39 cellular contexts compared by ENCODE assay signal in genomic region chr7:26224359-26224758, GRCh38.
"Had no signal": no experiment of that assay in that cellular context is flagged by ENCODE, and none has a peak within 500 bp of the region (broad histone marks: within the 10 kb centered on the region; RNA-seq: fewer than 3 reads in every experiment).

No MANE protein-coding gene starts in this region.

- H3K36me3 Mint-ChIP-seq: activated CD8-positive, alpha-beta memory T cell treated with anti-CD3 and anti-CD28 coated beads, Interleukin-2, amount 10 ng/mL, durations not matched to agents 7 days and 5 days; activated naive CD4-positive, alpha-beta T cell treated with anti-CD3 and anti-CD28 coated beads, Interleukin-2, amount 10 ng/mL, durations not matched to agents 7 days and 5 days; activated naive CD4-positive, alpha-beta T cell treated with anti-CD3 and anti-CD28 coated beads, Interleukin-2, amount 50 U/mL, for 24 hours; activated naive CD8-positive, alpha-beta T cell; activated naive CD8-positive, alpha-beta T cell treated with anti-CD3 and anti-CD28 coated beads, Interleukin-2, amount 10 ng/mL, durations not matched to agents 7 days and 5 days had no signal

- H3K4me3 Mint-ChIP-seq: activated CD4-positive, alpha-beta memory T cell treated with anti-CD3 and anti-CD28 coated beads, Interleukin-2, amount 10 ng/mL, durations not matched to agents 7 days and 5 days; activated CD4-positive, alpha-beta T cell treated with anti-CD3 and anti-CD28 coated beads for 36 hours; activated CD4-positive, alpha-beta T cell treated with anti-CD3 and anti-CD28 coated beads, Interleukin-2, amount 10 ng/mL, durations not matched to agents 7 days and 5 days; activated CD8-positive, alpha-beta memory T cell treated with anti-CD3 and anti-CD28 coated beads, Interleukin-2, amount 10 ng/mL, durations not matched to agents 7 days and 5 days; activated CD8-positive, alpha-beta T cell treated with anti-CD3 and anti-CD28 coated beads, Interleukin-2, amount 10 ng/mL, durations not matched to agents 7 days and 5 days; activated naive CD4-positive, alpha-beta T cell treated with anti-CD3 and anti-CD28 coated beads, Interleukin-2, amount 10 ng/mL, durations not matched to agents 7 days and 5 days; activated naive CD4-positive, alpha-beta T cell treated with anti-CD3 and anti-CD28 coated beads, Interleukin-2, amount 50 U/mL, for 24 hours; activated naive CD8-positive, alpha-beta T cell; activated naive CD8-positive, alpha-beta T cell treated with anti-CD3 and anti-CD28 coated beads, Interleukin-2, amount 10 ng/mL, durations not matched to agents 7 days and 5 days; activated naive CD8-positive, alpha-beta T cell treated with anti-CD3 and anti-CD28 coated beads, Interleukin-2, amount 50 U/mL, for 24 hours; activated T-cell treated with anti-CD3 and anti-CD28 coated beads, Interleukin-2, amount 50 U/mL, for 24 hours; central memory CD8-positive, alpha-beta T cell; T-helper 1 cell treated with Interleukin-12 subunit alpha and Interleukin-12 subunit beta and Interleukin-4 antibody, amounts not matched to agents 30 μg/mL and 1 μg/mL, for 36 hours; T-helper 2 cell treated with Interferon-gamma antibody and Interleukin-4, amounts not matched to agents 5 μg/mL and 100 μg/mL, for 36 hours had no signal

- H3K4me3 ChIP-seq: body of pancreas, cardiac muscle cell had no signal

- ATAC-seq: activated CD4-positive, alpha-beta T cell treated with anti-CD3 and anti-CD28 coated beads for 36 hours; activated CD4-positive, CD25-positive, alpha-beta regulatory T cell treated with anti-CD3 and anti-CD28 coated beads, Interleukin-2, amount 50 U/mL, for 24 hours; activated CD8-positive, alpha-beta memory T cell treated with anti-CD3 and anti-CD28 coated beads, Interleukin-2, amount 10 ng/mL, durations not matched to agents 7 days and 5 days; activated CD8-positive, alpha-beta T cell treated with anti-CD3 and anti-CD28 coated beads, Interleukin-2, amount 10 ng/mL, durations not matched to agents 7 days and 5 days; activated naive CD8-positive, alpha-beta T cell treated with anti-CD3 and anti-CD28 coated beads, Interleukin-2, amount 50 U/mL, for 24 hours; body of pancreas had no signal

- H3K9me3 Mint-ChIP-seq: activated CD4-positive, alpha-beta memory T cell treated with anti-CD3 and anti-CD28 coated beads, Interleukin-2, amount 10 ng/mL, durations not matched to agents 7 days and 5 days; activated CD4-positive, alpha-beta T cell treated with anti-CD3 and anti-CD28 coated beads, Interleukin-2, amount 10 ng/mL, durations not matched to agents 7 days and 5 days; activated naive CD4-positive, alpha-beta T cell treated with anti-CD3 and anti-CD28 coated beads, Interleukin-2, amount 10 ng/mL, durations not matched to agents 7 days and 5 days; activated naive CD4-positive, alpha-beta T cell treated with anti-CD3 and anti-CD28 coated beads, Interleukin-2, amount 50 U/mL, for 24 hours; activated naive CD8-positive, alpha-beta T cell treated with anti-CD3 and anti-CD28 coated beads, Interleukin-2, amount 10 ng/mL, durations not matched to agents 7 days and 5 days; activated naive CD8-positive, alpha-beta T cell treated with anti-CD3 and anti-CD28 coated beads, Interleukin-2, amount 50 U/mL, for 24 hours; activated T-cell treated with anti-CD3 and anti-CD28 coated beads, Interleukin-2, amount 50 U/mL, for 24 hours; activated T-helper 2 cell treated with anti-CD3 and anti-CD28 coated beads, Interferon-gamma antibody, Interleukin-2, Interleukin-4, amounts not matched to agents 10 μg/mL and 5 μg/mL and 100 μg/mL, durations not matched to agents 14 hours and 24 hours and 36 hours; central memory CD8-positive, alpha-beta T cell; T-helper 1 cell treated with Interleukin-12 subunit alpha and Interleukin-12 subunit beta and Interleukin-4 antibody, amounts not matched to agents 30 μg/mL and 1 μg/mL, for 36 hours; T-helper 2 cell treated with Interferon-gamma antibody and Interleukin-4, amounts not matched to agents 5 μg/mL and 100 μg/mL, for 36 hours had no signal

- H3K27me3 ChIP-seq: body of pancreas, cardiac muscle cell had no signal

- H3K4me1 ChIP-seq: body of pancreas had no signal

- H3K4me1 Mint-ChIP-seq: activated CD4-positive, alpha-beta memory T cell treated with anti-CD3 and anti-CD28 coated beads, Interleukin-2, amount 10 ng/mL, durations not matched to agents 7 days and 5 days; activated CD4-positive, alpha-beta T cell treated with anti-CD3 and anti-CD28 coated beads for 36 hours; activated CD4-positive, alpha-beta T cell treated with anti-CD3 and anti-CD28 coated beads, Interleukin-2, amount 10 ng/mL, durations not matched to agents 7 days and 5 days; activated CD8-positive, alpha-beta memory T cell treated with anti-CD3 and anti-CD28 coated beads, Interleukin-2, amount 10 ng/mL, durations not matched to agents 7 days and 5 days; activated naive CD4-positive, alpha-beta T cell treated with anti-CD3 and anti-CD28 coated beads, Interleukin-2, amount 10 ng/mL, durations not matched to agents 7 days and 5 days; activated naive CD4-positive, alpha-beta T cell treated with anti-CD3 and anti-CD28 coated beads, Interleukin-2, amount 50 U/mL, for 24 hours; activated naive CD8-positive, alpha-beta T cell treated with anti-CD3 and anti-CD28 coated beads, Interleukin-2, amount 10 ng/mL, durations not matched to agents 7 days and 5 days; activated naive CD8-positive, alpha-beta T cell treated with anti-CD3 and anti-CD28 coated beads, Interleukin-2, amount 50 U/mL, for 24 hours; central memory CD8-positive, alpha-beta T cell had no signal

- H3K9me3 ChIP-seq: body of pancreas had no signal

- DNase-seq: activated CD4-positive, alpha-beta memory T cell treated with anti-CD3 and anti-CD28 coated beads, Interleukin-2, amount 10 ng/mL, durations not matched to agents 7 days and 5 days; activated CD4-positive, alpha-beta T cell treated with anti-CD3 and anti-CD28 coated beads for 1 hour; activated CD4-positive, alpha-beta T cell treated with anti-CD3 and anti-CD28 coated beads for 36 hours; activated CD4-positive, alpha-beta T cell treated with anti-CD3 and anti-CD28 coated beads for 48 hours; activated CD4-positive, alpha-beta T cell treated with anti-CD3 and anti-CD28 coated beads, Interleukin-2, amount 10 ng/mL, durations not matched to agents 7 days and 5 days; activated CD4-positive, alpha-beta T cell treated with anti-CD3 and anti-CD28 coated beads, Interleukin-2, amount 50 U/mL, for 48 hours; activated CD4-positive, CD25-positive, alpha-beta regulatory T cell; activated CD8-positive, alpha-beta memory T cell treated with anti-CD3 and anti-CD28 coated beads for 24 hours; activated CD8-positive, alpha-beta memory T cell treated with anti-CD3 and anti-CD28 coated beads, Interleukin-2, amount 10 ng/mL, durations not matched to agents 7 days and 5 days; activated CD8-positive, alpha-beta memory T cell treated with anti-CD3 and anti-CD28 coated beads, Interleukin-2, amount 50 U/mL, for 48 hours; activated CD8-positive, alpha-beta T cell treated with anti-CD3 and anti-CD28 coated beads, Interleukin-2, amount 10 ng/mL, durations not matched to agents 7 days and 5 days; activated effector memory CD4-positive, alpha-beta T cell treated with Interleukin-2 at 50 U/mL for 16 hours; activated gamma-delta T cell; activated naive CD4-positive, alpha-beta T cell treated with anti-CD3 and anti-CD28 coated beads, Interleukin-2, amount 10 ng/mL, durations not matched to agents 7 days and 5 days; activated naive CD4-positive, alpha-beta T cell treated with Interleukin-2 at 50 U/mL for 16 hours; activated naive CD8-positive, alpha-beta T cell treated with anti-CD3 and anti-CD28 coated beads, Interleukin-2, amount 10 ng/mL, durations not matched to agents 7 days and 5 days; activated naive CD8-positive, alpha-beta T cell treated with anti-CD3 and anti-CD28 coated beads, Interleukin-2, amount 50 U/mL, for 24 hours; activated T-cell treated with anti-CD3 and anti-CD28 coated beads, Interleukin-2, amount 50 U/mL, for 24 hours; activated T-cell treated with anti-CD3 and anti-CD28 coated beads, Interleukin-2, amount 50 U/mL, for 48 hours; amygdala; aorta; body of pancreas; caudate nucleus; cerebellar nuclear complex; T-helper 1 cell; T-helper 2 cell; T-helper 9 cell had no signal

- H3K27ac ChIP-seq: body of pancreas, cardiac muscle cell, VCaP had no signal

- FAIRE-seq: astrocyte, bronchial epithelial cell, TTC549 had no signal

- H3K27me3 Mint-ChIP-seq: activated naive CD4-positive, alpha-beta T cell treated with anti-CD3 and anti-CD28 coated beads, Interleukin-2, amount 50 U/mL, for 24 hours; activated naive CD8-positive, alpha-beta T cell had no signal

- H3K27ac Mint-ChIP-seq: activated CD4-positive, alpha-beta memory T cell treated with anti-CD3 and anti-CD28 coated beads, Interleukin-2, amount 10 ng/mL, durations not matched to agents 7 days and 5 days; activated CD4-positive, alpha-beta T cell treated with anti-CD3 and anti-CD28 coated beads for 36 hours; activated CD4-positive, alpha-beta T cell treated with anti-CD3 and anti-CD28 coated beads, Interleukin-2, amount 10 ng/mL, durations not matched to agents 7 days and 5 days; activated CD8-positive, alpha-beta memory T cell treated with anti-CD3 and anti-CD28 coated beads, Interleukin-2, amount 10 ng/mL, durations not matched to agents 7 days and 5 days; activated CD8-positive, alpha-beta T cell treated with anti-CD3 and anti-CD28 coated beads, Interleukin-2, amount 10 ng/mL, durations not matched to agents 7 days and 5 days; activated naive CD4-positive, alpha-beta T cell treated with anti-CD3 and anti-CD28 coated beads, Interleukin-2, amount 10 ng/mL, durations not matched to agents 7 days and 5 days; activated naive CD4-positive, alpha-beta T cell treated with anti-CD3 and anti-CD28 coated beads, Interleukin-2, amount 50 U/mL, for 24 hours; activated naive CD8-positive, alpha-beta T cell; activated naive CD8-positive, alpha-beta T cell treated with anti-CD3 and anti-CD28 coated beads, Interleukin-2, amount 10 ng/mL, durations not matched to agents 7 days and 5 days; activated naive CD8-positive, alpha-beta T cell treated with anti-CD3 and anti-CD28 coated beads, Interleukin-2, amount 50 U/mL, for 24 hours; activated T-cell treated with anti-CD3 and anti-CD28 coated beads, Interleukin-2, amount 50 U/mL, for 24 hours; activated T-helper 2 cell treated with anti-CD3 and anti-CD28 coated beads, Interferon-gamma antibody, Interleukin-2, Interleukin-4, amounts not matched to agents 10 μg/mL and 5 μg/mL and 100 μg/mL, durations not matched to agents 14 hours and 24 hours and 36 hours; T-helper 1 cell treated with Interleukin-12 subunit alpha and Interleukin-12 subunit beta and Interleukin-4 antibody, amounts not matched to agents 30 μg/mL and 1 μg/mL, for 36 hours; T-helper 2 cell treated with Interferon-gamma antibody and Interleukin-4, amounts not matched to agents 5 μg/mL and 100 μg/mL, for 36 hours had no signal

- H3K36me3 ChIP-seq: cardiac muscle cell had no signal
